25 cellular contexts compared by ENCODE assay signal in the genomic region with DNA sequence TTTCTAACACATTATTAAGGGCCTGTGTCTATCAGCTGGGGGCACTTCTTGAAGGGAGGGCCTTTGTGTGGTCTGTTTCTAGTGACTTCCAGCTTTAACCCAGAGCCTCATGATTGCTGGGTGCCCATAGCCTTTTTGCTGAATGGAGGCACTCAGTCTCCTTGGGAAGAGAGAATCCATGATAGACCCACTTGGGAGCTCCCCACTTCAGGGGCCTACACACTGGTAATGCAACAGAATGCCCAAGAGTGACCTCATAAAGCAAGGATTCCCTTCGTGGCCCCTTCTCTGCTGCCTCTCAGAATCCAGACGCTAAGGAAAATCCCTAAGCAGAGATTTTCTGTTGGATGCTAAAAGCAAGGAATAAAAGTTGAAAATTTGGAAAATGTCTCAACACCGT. TPM values are rescaled to one million over a fixed set of nuclear protein-coding genes. Genes with fewer than 3 reads are reported as not detected.
"Had no signal": no experiment of that assay in that cellular context is flagged by ENCODE, and none has a peak within 500 bp of the region (broad histone marks: within the 10 kb centered on the region; RNA-seq: fewer than 3 reads in every experiment).

Gene CATSPER3 (plus strand): TSS at position 301 of the 400 bp plus-strand sequence. CDS start 85 bp downstream, at position 386.

- H3K27ac Mint-ChIP-seq: dendritic cell treated with granulocyte-macrophage colony-stimulating factor and Interleukin-4, amounts not matched to agents 40 ng/mL and 50 ng/mL, for 4 days; effector memory CD8-positive, alpha-beta T cell; endodermal cell; mesothelial cell of epicardium had no signal

- H3K9me3 Mint-ChIP-seq: dendritic cell treated with granulocyte-macrophage colony-stimulating factor and Interleukin-4, amounts not matched to agents 40 ng/mL and 50 ng/mL, for 4 days; effector memory CD8-positive, alpha-beta T cell; endodermal cell; mesothelial cell of epicardium had no signal

- H3K36me3 ChIP-seq: colonic mucosa had no signal

- H3K27me3 ChIP-seq: colonic mucosa, esophagus squamous epithelium, gastrocnemius medialis, heart right ventricle, left lung had no signal

- H3K4me1 ChIP-seq: colonic mucosa, heart right ventricle, left lung, lower lobe of right lung had no signal

- DNase-seq: colonic mucosa; cortex of kidney; effector CD8-positive, alpha-beta T cell; effector memory CD8-positive, alpha-beta T cell; endodermal cell; erythroblast; esophagus squamous epithelium; foreskin fibroblast; foreskin melanocyte; gastrocnemius medialis; glutamatergic neuron; head of caudate nucleus; heart right ventricle; hippocampal formation; left cardiac atrium; left lung; left ventricle myocardium superior; lower lobe of right lung; mesenchymal stem cell; mucosa of descending colon had no signal

- H3K9me3 ChIP-seq: colonic mucosa, esophagus squamous epithelium, gastrocnemius medialis, heart right ventricle, left lung, lower lobe of right lung, mucosa of descending colon had no signal

- H3K4me3 Mint-ChIP-seq: dendritic cell treated with granulocyte-macrophage colony-stimulating factor and Interleukin-4, amounts not matched to agents 40 ng/mL and 50 ng/mL, for 4 days; effector memory CD8-positive, alpha-beta T cell; endodermal cell; mesothelial cell of epicardium had no signal

- H3K4me3 ChIP-seq: colonic mucosa, esophagus squamous epithelium, gastrocnemius medialis, heart right ventricle, left lung, lower lobe of right lung, mucosa of descending colon had no signal

- H3K4me1 Mint-ChIP-seq: endodermal cell had no signal

- H3K27ac ChIP-seq: colonic mucosa, epithelial cell of prostate, gastrocnemius medialis, heart right ventricle, left lung, lower lobe of right lung had no signal

- H3K27me3 Mint-ChIP-seq: dendritic cell treated with granulocyte-macrophage colony-stimulating factor and Interleukin-4, amounts not matched to agents 40 ng/mL and 50 ng/mL, for 4 days; effector memory CD8-positive, alpha-beta T cell had no signal

- ATAC-seq: effector memory CD8-positive, alpha-beta T cell; gastrocnemius medialis; heart right ventricle; left cardiac atrium; left lung; left ventricle myocardium superior; lower lobe of right lung; mucosa of descending colon had no signal

RNA-seq across cellular contexts. Expression of gene CATSPER3, which starts in this region (rescaled TPM):
- total RNA-seq: glomerular endothelial cell, myocyte had no signal
